ENCODE assay signal across 22 cellular contexts in genomic region chr10:48750019-48750418, GRCh38.
"Had no signal": no experiment of that assay in that cellular context is flagged by ENCODE, and none has a peak within 500 bp of the region (broad histone marks: within the 10 kb centered on the region; RNA-seq: fewer than 3 reads in every experiment).

No MANE protein-coding gene starts in this region.

- H3K36me3 ChIP-seq: gastroesophageal sphincter, ovary, right lobe of liver, stomach, thyroid gland had no signal

- H3K27me3 ChIP-seq: gastroesophageal sphincter, ovary, right lobe of liver, stomach, thyroid gland had no signal

- H3K27me3 Mint-ChIP-seq: naive thymus-derived CD8-positive, alpha-beta T cell; type B pancreatic cell had no signal

- H3K9me3 Mint-ChIP-seq: type B pancreatic cell had no signal

- H3K27ac Mint-ChIP-seq: naive thymus-derived CD8-positive, alpha-beta T cell; type B pancreatic cell had no signal

- H3K9me3 ChIP-seq: gastroesophageal sphincter, ovary, psoas muscle, right lobe of liver, stomach, thyroid gland had no signal

- H3K4me3 Mint-ChIP-seq: naive thymus-derived CD8-positive, alpha-beta T cell; type B pancreatic cell had no signal

- H3K4me1 ChIP-seq: foreskin keratinocyte, gastroesophageal sphincter, psoas muscle, right lobe of liver, stomach, thyroid gland had no signal

- H3K36me3 Mint-ChIP-seq: type B pancreatic cell had no signal

- DNase-seq: caudate nucleus; cerebellar nuclear complex; cortex of kidney; effector CD4-positive, alpha-beta T cell; foreskin keratinocyte; mammary epithelial cell; naive thymus-derived CD8-positive, alpha-beta T cell; occipital lobe; ovary; posterior cingulate gyrus; psoas muscle; right lobe of liver; small intestine; stimulated activated CD4-positive, alpha-beta T cell treated with anti-CD3 and anti-CD28 coated beads, Interleukin-15, amount 100 ng/mL, for 24 hours; stimulated activated CD4-positive, alpha-beta T cell treated with anti-CD3 and anti-CD28 coated beads, Interleukin-2, amount 100 ng/mL, for 48 hours; stimulated activated naive CD4-positive, alpha-beta T cell treated with Interleukin-2 at 50 U/mL for 16 hours; stomach; thyroid gland had no signal

- H3K4me3 ChIP-seq: gastroesophageal sphincter, ovary, psoas muscle, right lobe of liver, stomach, thyroid gland had no signal

- ATAC-seq: esophagus mucosa; foreskin keratinocyte; gastroesophageal sphincter; naive thymus-derived CD8-positive, alpha-beta T cell; psoas muscle; right lobe of liver had no signal

- H3K27ac ChIP-seq: epithelial cell of prostate, foreskin keratinocyte, gastroesophageal sphincter, ovary, psoas muscle, right lobe of liver, stomach, thyroid gland had no signal
